ENCODE assay signal across 8 cellular contexts in the genomic region with DNA sequence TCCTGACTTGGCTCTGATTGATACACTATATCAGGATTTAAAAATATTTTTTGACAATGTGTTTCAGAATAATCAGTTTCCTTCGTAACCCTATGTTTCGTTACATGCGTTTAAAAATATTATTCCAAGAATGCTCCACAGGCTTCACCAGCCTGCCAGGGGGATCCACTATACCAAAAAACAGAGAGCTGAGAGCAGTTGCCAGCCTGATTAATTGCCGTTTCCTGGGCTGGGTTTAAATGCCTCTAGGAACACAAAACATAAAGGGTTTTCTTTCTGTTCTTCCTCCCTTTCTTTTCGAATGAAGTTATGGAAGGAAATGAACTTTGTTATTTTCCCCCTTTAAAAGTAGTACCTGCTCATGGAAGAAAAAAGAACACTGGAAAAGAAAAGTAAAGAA. TPM values are rescaled to one million over a fixed set of nuclear protein-coding genes. Genes with fewer than 3 reads are reported as not detected.
DNase-seq lines count a peak whose midpoint lies in the region; ATAC-seq and TF ChIP-seq lines count a peak whose summit lies in the region.

No MANE protein-coding gene starts in this region.

- intact Hi-C loops in activated B cell treated with CpG ODN at 0.5 μM for 24 hours (cut with micrococcal nuclease) = loop anchor here (10.0 kb wide), 2 partner anchors 229 to 559 kb away; no protein-coding TSS in a partner anchor

- peaks cover 27% of the 10 kb centered on the region for H3K79me2 ChIP-seq in hepatocyte

- H3K36me3 Mint-ChIP-seq in activated B cell treated with CpG ODN at 0.5 μM for 24 hours (ENCODE audit: low read depth) = no peaks in the 10 kb centered on the region

- H3K4me1 ChIP-seq in hepatocyte (ENCODE audit: insufficient read depth) = peaks cover 20% of the 10 kb centered on the region

- H3K36me3 ChIP-seq in hepatocyte (replicated peaks; ENCODE audit: insufficient read depth, low read depth) = no peaks in the 10 kb centered on the region

- H3K9me3 ChIP-seq in hepatocyte (ENCODE audit: low read depth) = no peaks in the 10 kb centered on the region

- H3K9me3 Mint-ChIP-seq in activated B cell treated with CpG ODN at 0.5 μM for 24 hours = no peaks in the 10 kb centered on the region

- no peak overlapping the region for H3K4me3 ChIP-seq in HL-60 (replicated peaks; ENCODE audit: insufficient read depth, low read length)
- H3K4me3 ChIP-seq in hepatocyte = no peak overlapping the region
- peak overlapping the region in 3 of 7 experiments; percentile 8 to 16 (median 11) for H3K4me3 ChIP-seq in skin epidermis

- CTCF ChIA-PET in activated B cell treated with CpG ODN at 0.5 μM for 24 hours (lab: Charles Lee) = interaction anchor here (2.3 to 9.1 kb wide), 4 partner anchors 12 to 100 kb away, joined by 9 to 216 read pairs (median 70); no protein-coding TSS in a partner anchor

- H3K9me2 ChIP-seq in hepatocyte (replicated peaks; ENCODE audit: insufficient read depth) = no peaks in the 10 kb centered on the region

- POLR2A ChIA-PET in activated B cell treated with CpG ODN at 0.5 μM for 24 hours (lab: Charles Lee) = interaction anchor here (0.9 to 10.8 kb wide), 3 partner anchors 18 to 70 kb away, joined by 4 to 241 read pairs (median 4); no protein-coding TSS in a partner anchor

- H3K27ac ChIP-seq in HL-60 (replicated peaks) = peak overlapping the region; percentile 90
- H3K27ac ChIP-seq in hepatocyte = peak overlapping the region; percentile 56
- H3K27ac ChIP-seq in skin epidermis = peak overlapping the region in 20 of 21 experiments; percentile 30 to 90 (median 83)

- H3K27ac Mint-ChIP-seq in activated B cell treated with CpG ODN at 0.5 μM for 24 hours = peak overlapping the region; percentile 99

- TF ChIP-seq CTCF in HL-60 (IDR thresholded peaks at IDR 0.05; ENCODE audit: insufficient read depth, low read length) (no peak), activated B cell treated with CpG ODN at 0.5 μM for 24 hours (IDR thresholded peaks at IDR 0.05) (no peak), hepatocyte (IDR thresholded peaks at IDR 0.05; ENCODE audit: poor library complexity) (no peak)

- no peak for DNase-seq in HL-60 (ENCODE audit: low read depth in 1 of 2, low spot score in 1 of 2)
- no peak for DNase-seq in activated B cell treated with CpG ODN at 0.5 μM for 24 hours
- no peak for DNase-seq in hepatocyte (ENCODE audit: low spot score)
- DNase-seq in NCI-H748 (lab: John Stamatoyannopoulos, UW; ENCODE audit: unreplicated experiment) = no peak
- DNase-seq in MV-4-11 (lab: John Stamatoyannopoulos, UW) = no peak
- no peak for DNase-seq in NCI-H2107 treated with DMSO at 0.1 percent for 48 hours (lab: John Stamatoyannopoulos, UW; ENCODE audit: unreplicated experiment)

- ATAC-seq in activated B cell treated with CpG ODN at 0.5 μM for 24 hours (ENCODE audit: low read depth) (no peak), HG02840 (IDR thresholded peaks at IDR 0.05; ENCODE audit: low FRiP score, unreplicated experiment) (no peak)

- H3K27me3 ChIP-seq in HL-60 (ENCODE audit: insufficient read depth, poor library complexity, severe bottlenecking) (no peaks in the 10 kb centered on the region), hepatocyte (no peaks in the 10 kb centered on the region)

- H2AFZ ChIP-seq in hepatocyte = no peak overlapping the region

- peak overlapping the region; percentile 90 for H3K4me3 Mint-ChIP-seq in activated B cell treated with CpG ODN at 0.5 μM for 24 hours

- WGBS in hepatocyte (ENCODE audit: low lambda C conversion rate, missing lambda C conversion rate) = 87% methylated on average over 5 of the region's 5 CpGs

- H3K4me2 ChIP-seq in hepatocyte = peak overlapping the region; percentile 46

- peaks cover 86% of the 10 kb centered on the region for H3K4me1 Mint-ChIP-seq in activated B cell treated with CpG ODN at 0.5 μM for 24 hours

- H4K20me1 ChIP-seq in hepatocyte (ENCODE audit: insufficient read depth, poor library complexity, severe bottlenecking) = no peaks in the 10 kb centered on the region

- H3K27me3 Mint-ChIP-seq in activated B cell treated with CpG ODN at 0.5 μM for 24 hours = no peaks in the 10 kb centered on the region

RNA-seq across cellular contexts. Expression of a gene that starts 47.9 kb away (rescaled TPM):
- 114 and 134 TPM in 2 replicates for total RNA-seq in activated B cell treated with CpG ODN at 0.5 μM for 24 hours
- 42.7 and 49.0 TPM in 2 replicates for total RNA-seq in hepatocyte
- polyA plus RNA-seq in hepatocyte = 64.1 and 81.4 TPM in 2 replicates
